In genomic region chr15:27271258-27271657, GRCh38 we compare ENCODE assay signal across 26 cellular contexts.
DNase-seq lines count a peak whose midpoint lies in the region; ATAC-seq and TF ChIP-seq lines count a peak whose summit lies in the region.
"Had no signal": no experiment of that assay in that cellular context is flagged by ENCODE, and none has a peak within 500 bp of the region (broad histone marks: within the 10 kb centered on the region; RNA-seq: fewer than 3 reads in every experiment).

No MANE protein-coding gene starts in this region.

- DNase-seq in DMS53 (lab: John Stamatoyannopoulos, UW) (peak; percentile 90), NCI-H1436 treated with DMSO at 0.1 percent for 48 hours (lab: John Stamatoyannopoulos, UW) (peak; percentile 89), NCI-H345 (lab: John Stamatoyannopoulos, UW) (peak; percentile 98), WTC11 (ENCODE audit: low spot score) (peak; percentile 41), RWPE1 (ENCODE audit: low spot score) (no peak), ureter (ENCODE audit: low spot score) (no peak)
- DNase-seq in activated CD4-positive, alpha-beta T cell treated with anti-CD3 and anti-CD28 coated beads for 48 hours, result no peak
- DNase-seq: activated CD8-positive, alpha-beta T cell treated with anti-CD3 and anti-CD28 coated beads for 36 hours; activated naive CD4-positive, alpha-beta T cell treated with Interleukin-2 at 50 U/mL for 16 hours; activated T-cell treated with anti-CD3 and anti-CD28 coated beads, Interleukin-2, amount 50 U/mL, for 1 hour; amniotic stem cell; Caco-2; endodermal cell; esophagus squamous epithelium; H7; islet precursor cell; midbrain; natural killer cell; right lobe of liver; stimulated activated naive CD8-positive, alpha-beta T cell treated with anti-CD3 and anti-CD28 coated beads, Interleukin-15, amount 100 ng/mL, for 72 hours; tibial artery had no signal

- no peak overlapping the region for H3K27ac ChIP-seq in RWPE1
- H3K27ac ChIP-seq: coronary artery, esophagus squamous epithelium, gastroesophageal sphincter, parathyroid adenoma, right lobe of liver, tibial artery had no signal

- POLR2A ChIA-PET in WTC11 (lab: Charles Lee) (no interaction called here), RWPE1 (lab: Yijun Ruan, JAX; ENCODE audit: low non-redundant PET) (no interaction called here)

- no peak overlapping the region for H3K4me3 Mint-ChIP-seq in WTC11
- H3K4me3 Mint-ChIP-seq: activated CD8-positive, alpha-beta T cell treated with anti-CD3 and anti-CD28 coated beads for 36 hours; endodermal cell; IgD-negative memory B cell; natural killer cell; stimulated activated naive CD8-positive, alpha-beta T cell treated with anti-CD3 and anti-CD28 coated beads, Interleukin-15, amount 100 ng/mL, for 72 hours had no signal

- TF ChIP-seq CTCF in WTC11 (IDR thresholded peaks at IDR 0.05) (no peak), RWPE1 (conservative IDR thresholded peaks at IDR 0.05; ENCODE audit: low read depth) (no peak)

- peaks cover 19% of the 10 kb centered on the region for H3K9me3 Mint-ChIP-seq in WTC11

- H3K4me1 Mint-ChIP-seq in WTC11, result peaks cover 19% of the 10 kb centered on the region
- H3K4me1 Mint-ChIP-seq: IgD-negative memory B cell; natural killer cell; stimulated activated naive CD8-positive, alpha-beta T cell treated with anti-CD3 and anti-CD28 coated beads, Interleukin-15, amount 100 ng/mL, for 72 hours had no signal

- H3K27me3 Mint-ChIP-seq in WTC11 (ENCODE audit: low read depth), result no peaks in the 10 kb centered on the region
- H3K27me3 Mint-ChIP-seq: activated CD8-positive, alpha-beta T cell treated with anti-CD3 and anti-CD28 coated beads for 36 hours; IgD-negative memory B cell; stimulated activated naive CD8-positive, alpha-beta T cell treated with anti-CD3 and anti-CD28 coated beads, Interleukin-15, amount 100 ng/mL, for 72 hours had no signal

- peaks cover 7% of the 10 kb centered on the region for H3K36me3 Mint-ChIP-seq in WTC11
- H3K36me3 Mint-ChIP-seq: IgD-negative memory B cell had no signal

- ATAC-seq in WTC11 (peak; percentile 89), HG02885 (IDR thresholded peaks at IDR 0.05; ENCODE audit: poor library complexity, unreplicated experiment) (no peak)
- ATAC-seq: activated CD8-positive, alpha-beta T cell treated with anti-CD3 and anti-CD28 coated beads for 36 hours; gastroesophageal sphincter; natural killer cell; stimulated activated naive CD8-positive, alpha-beta T cell treated with anti-CD3 and anti-CD28 coated beads, Interleukin-15, amount 100 ng/mL, for 72 hours had no signal

- H3K27ac Mint-ChIP-seq in WTC11, result no peak overlapping the region
- H3K27ac Mint-ChIP-seq: activated CD8-positive, alpha-beta T cell treated with anti-CD3 and anti-CD28 coated beads for 36 hours; endodermal cell; IgD-negative memory B cell; natural killer cell had no signal

- CTCF ChIA-PET in WTC11 (lab: Charles Lee), result no interaction called here
- CTCF ChIA-PET in RWPE1 (lab: Yijun Ruan, JAX), result no interaction called here

TF ChIP-seq in WTC11, 78 proteins besides CTCF, POLR2A, EP300 and RAD21:
- TF ChIP-seq ZNF416 (CRISPR knock-in tag; IDR thresholded peaks at IDR 0.05) (no peak), CREB1 (CRISPR knock-in tag; IDR thresholded peaks at IDR 0.05) (no peak), NR3C1 (CRISPR knock-in tag; conservative IDR thresholded peaks at IDR 0.05; ENCODE audit: low read depth) (no peak), TCF7 (CRISPR knock-in tag; IDR thresholded peaks at IDR 0.05; ENCODE audit: low read depth) (no peak), ZNF396 (CRISPR knock-in tag; IDR thresholded peaks at IDR 0.05; ENCODE audit: borderline replicate concordance) (no peak), ZNF121 (CRISPR knock-in tag; IDR thresholded peaks at IDR 0.05) (no peak), RELA (CRISPR knock-in tag; IDR thresholded peaks at IDR 0.05; ENCODE audit: borderline replicate concordance) (no peak), SP1 (CRISPR knock-in tag; conservative IDR thresholded peaks at IDR 0.05) (no peak), JUN (CRISPR knock-in tag; IDR thresholded peaks at IDR 0.05) (no peak), ZNF317 (CRISPR knock-in tag; IDR thresholded peaks at IDR 0.05; ENCODE audit: borderline replicate concordance, low read depth) (no peak), ELF4 (CRISPR knock-in tag; IDR thresholded peaks at IDR 0.05; ENCODE audit: low read depth) (no peak), GABPB1 (CRISPR knock-in tag; IDR thresholded peaks at IDR 0.05) (no peak), NFYB (CRISPR knock-in tag; conservative IDR thresholded peaks at IDR 0.05; ENCODE audit: low read depth) (no peak), TP53 (CRISPR knock-in tag; IDR thresholded peaks at IDR 0.05) (no peak), OVOL2 (CRISPR knock-in tag; IDR thresholded peaks at IDR 0.05; ENCODE audit: borderline replicate concordance) (no peak), HMGXB4 (CRISPR knock-in tag; IDR thresholded peaks at IDR 0.05) (no peak), FOXJ3 (CRISPR knock-in tag; IDR thresholded peaks at IDR 0.05; ENCODE audit: borderline replicate concordance) (no peak), FOXP4 (CRISPR knock-in tag; IDR thresholded peaks at IDR 0.05) (no peak), ZNF232 (CRISPR knock-in tag; IDR thresholded peaks at IDR 0.05) (no peak)
- TF ChIP-seq, protein P1, sequence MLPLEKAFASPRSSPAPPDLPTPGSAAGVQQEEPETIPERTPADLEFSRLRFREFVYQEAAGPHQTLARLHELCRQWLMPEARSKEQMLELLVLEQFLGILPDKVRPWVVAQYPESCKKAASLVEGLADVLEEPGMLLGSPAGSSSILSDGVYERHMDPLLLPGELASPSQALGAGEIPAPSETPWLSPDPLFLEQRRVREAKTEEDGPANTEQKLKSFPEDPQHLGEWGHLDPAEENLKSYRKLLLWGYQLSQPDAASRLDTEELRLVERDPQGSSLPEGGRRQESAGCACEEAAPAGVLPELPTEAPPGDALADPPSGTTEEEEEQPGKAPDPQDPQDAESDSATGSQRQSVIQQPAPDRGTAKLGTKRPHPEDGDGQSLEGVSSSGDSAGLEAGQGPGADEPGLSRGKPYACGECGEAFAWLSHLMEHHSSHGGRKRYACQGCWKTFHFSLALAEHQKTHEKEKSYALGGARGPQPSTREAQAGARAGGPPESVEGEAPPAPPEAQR (CRISPR knock-in tag; IDR thresholded peaks at IDR 0.05), result no peak
TF ChIP-seq in WTC11: peak in this region for 0.

Comparison
In these comparisons a context has a peak if more than half of its experiments do, and no peak if none do; other contexts are left out.
1. DNase-seq: peak in DMS53 (single experiment), NCI-H1436 treated with DMSO at 0.1 percent for 48 hours (single experiment), NCI-H345 (single experiment) and WTC11 (single experiment); none in RWPE1 (single experiment), ureter (single experiment) and activated CD4-positive, alpha-beta T cell treated with anti-CD3 and anti-CD28 coated beads for 48 hours (single experiment).